In the genomic region with DNA sequence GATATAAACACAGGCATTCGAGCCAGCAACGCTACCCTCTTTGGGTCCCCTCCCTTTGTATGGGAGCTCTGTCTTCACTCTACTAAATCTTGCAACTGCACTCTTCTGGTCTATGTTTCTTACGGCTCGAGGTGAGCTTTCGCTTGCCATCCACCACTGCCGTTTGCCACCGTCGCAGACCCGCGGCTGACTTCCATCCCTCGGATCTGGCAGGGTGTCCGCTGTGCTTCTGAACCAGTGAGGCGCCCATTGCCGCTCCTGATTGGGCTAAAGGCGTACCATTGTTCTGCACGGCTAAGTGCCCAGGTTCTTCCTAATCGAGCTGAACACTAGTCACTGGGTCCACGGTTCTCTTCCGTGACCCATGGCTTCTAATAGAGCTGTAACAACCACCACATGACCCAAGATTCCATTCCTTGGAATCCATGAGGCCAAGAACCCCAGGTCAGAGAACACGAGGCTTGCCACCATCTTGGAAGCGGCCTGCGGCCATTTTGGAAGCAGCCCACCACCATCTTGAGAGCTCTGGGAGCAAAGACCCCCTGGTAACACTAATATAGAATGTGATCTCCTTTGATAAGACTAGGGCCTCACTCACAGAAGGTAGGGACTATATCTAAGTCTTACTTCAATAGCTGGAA, we compare ENCODE assay signal across 37 cellular contexts. TPM values are rescaled to one million over a fixed set of nuclear protein-coding genes. Genes with fewer than 3 reads are reported as not detected.
"Had no signal": no experiment of that assay in that cellular context is flagged by ENCODE, and none has a peak within 500 bp of the region (broad histone marks: within the 10 kb centered on the region; RNA-seq: fewer than 3 reads in every experiment).

No MANE protein-coding gene starts in this region.

- H3K27me3 ChIP-seq: ovary had no signal

- H3K36me3 Mint-ChIP-seq: brain; immature natural killer cell; mesothelial cell of epicardium; naive B cell; stimulated activated effector memory CD8-positive, alpha-beta T cell treated with anti-CD3 and anti-CD28 coated beads, Interleukin-12 subunit alpha, Interleukin-12 subunit beta, amount 100 ng/mL, for 72 hours had no signal

- H3K36me3 ChIP-seq: adrenal gland, cardiac muscle cell, colonic mucosa, gastroesophageal sphincter, ovary, uterus had no signal

- H3K4me1 ChIP-seq: colonic mucosa had no signal

- H3K27ac ChIP-seq: adrenal gland, cardiac muscle cell, colonic mucosa, dorsolateral prefrontal cortex, gastroesophageal sphincter, ovary, uterus had no signal

- H3K27ac Mint-ChIP-seq: activated naive CD4-positive, alpha-beta T cell treated with anti-CD3 and anti-CD28 coated beads for 36 hours; activated naive CD8-positive, alpha-beta T cell treated with anti-CD3 and anti-CD28 coated beads for 36 hours; activated T-helper 1 cell treated with anti-CD3 and anti-CD28 coated beads, Interleukin-12 subunit alpha, Interleukin-12 subunit beta, Interleukin-2, Interleukin-4 antibody, amounts not matched to agents 30 ng/mL and 10 ng/mL and 1 ng/mL, durations not matched to agents 14 hours and 24 hours and 36 hours; brain; immature natural killer cell; mesothelial cell of epicardium; naive B cell; nephron progenitor cell; progenitor cell of endocrine pancreas; stimulated activated effector memory CD8-positive, alpha-beta T cell treated with anti-CD3 and anti-CD28 coated beads, Interleukin-12 subunit alpha, Interleukin-12 subunit beta, amount 100 ng/mL, for 72 hours; stimulated activated naive CD8-positive, alpha-beta T cell treated with anti-CD3 and anti-CD28 coated beads, Interleukin-15, Interleukin-2, amounts not matched to agents 100 ng/mL and 50 ng/mL, for 24 hours had no signal

- FAIRE-seq: kidney, small intestine had no signal

- H3K4me1 Mint-ChIP-seq: brain had no signal

- H3K9me3 ChIP-seq: adrenal gland, colonic mucosa, gastroesophageal sphincter, ovary, uterus had no signal

- DNase-seq: activated CD4-positive, alpha-beta T cell treated with anti-CD3 and anti-CD28 coated beads for 48 hours; activated CD4-positive, alpha-beta T cell treated with anti-CD3 and anti-CD28 coated beads, Interleukin-2, amount 50 U/mL, for 48 hours; activated CD8-positive, alpha-beta memory T cell treated with anti-CD3 and anti-CD28 coated beads, Interleukin-2, amount 50 U/mL, for 4 hours; activated effector memory CD4-positive, alpha-beta T cell treated with anti-CD3 and anti-CD28 coated beads, Interleukin-2, amount 50 U/mL, for 16 hours; activated naive CD4-positive, alpha-beta T cell treated with anti-CD3 and anti-CD28 coated beads for 36 hours; activated naive CD8-positive, alpha-beta T cell treated with anti-CD3 and anti-CD28 coated beads for 36 hours; activated T-cell treated with anti-CD3 and anti-CD28 coated beads, Interleukin-2, amount 50 U/mL, for 1 hour; adrenal gland; aorta; cerebellar nuclear complex; colonic mucosa; dorsolateral prefrontal cortex; effector memory CD4-positive, alpha-beta T cell; hippocampal formation; immature natural killer cell; kidney; naive B cell; nephron progenitor cell; ovary; small intestine; stimulated activated CD4-positive, alpha-beta T cell treated with anti-CD3 and anti-CD28 coated beads, Interleukin-4, amount 100 ng/mL, for 24 hours; uterus had no signal

- H3K4me3 ChIP-seq: adrenal gland, cardiac muscle cell, colonic mucosa, dorsolateral prefrontal cortex, gastroesophageal sphincter, ovary, uterus had no signal

- H3K4me3 Mint-ChIP-seq: activated naive CD4-positive, alpha-beta T cell treated with anti-CD3 and anti-CD28 coated beads for 36 hours; activated naive CD8-positive, alpha-beta T cell treated with anti-CD3 and anti-CD28 coated beads for 36 hours; activated T-helper 1 cell treated with anti-CD3 and anti-CD28 coated beads, Interleukin-12 subunit alpha, Interleukin-12 subunit beta, Interleukin-2, Interleukin-4 antibody, amounts not matched to agents 30 ng/mL and 10 ng/mL and 1 ng/mL, durations not matched to agents 14 hours and 24 hours and 36 hours; brain; immature natural killer cell; mesothelial cell of epicardium; naive B cell; nephron progenitor cell; stimulated activated effector memory CD8-positive, alpha-beta T cell treated with anti-CD3 and anti-CD28 coated beads, Interleukin-12 subunit alpha, Interleukin-12 subunit beta, amount 100 ng/mL, for 72 hours; stimulated activated naive CD8-positive, alpha-beta T cell treated with anti-CD3 and anti-CD28 coated beads, Interleukin-15, Interleukin-2, amounts not matched to agents 100 ng/mL and 50 ng/mL, for 24 hours had no signal

- H3K9me3 Mint-ChIP-seq: activated naive CD4-positive, alpha-beta T cell treated with anti-CD3 and anti-CD28 coated beads for 36 hours; activated naive CD8-positive, alpha-beta T cell treated with anti-CD3 and anti-CD28 coated beads for 36 hours; activated T-helper 1 cell treated with anti-CD3 and anti-CD28 coated beads, Interleukin-12 subunit alpha, Interleukin-12 subunit beta, Interleukin-2, Interleukin-4 antibody, amounts not matched to agents 30 ng/mL and 10 ng/mL and 1 ng/mL, durations not matched to agents 14 hours and 24 hours and 36 hours; mesothelial cell of epicardium; stimulated activated effector memory CD8-positive, alpha-beta T cell treated with anti-CD3 and anti-CD28 coated beads, Interleukin-12 subunit alpha, Interleukin-12 subunit beta, amount 100 ng/mL, for 72 hours; stimulated activated naive CD8-positive, alpha-beta T cell treated with anti-CD3 and anti-CD28 coated beads, Interleukin-15, Interleukin-2, amounts not matched to agents 100 ng/mL and 50 ng/mL, for 24 hours; type B pancreatic cell had no signal

RNA-seq across cellular contexts. Expression of a gene that starts 1.0 kb away (rescaled TPM):
- total RNA-seq: cardiac muscle cell had no signal
- polyA plus RNA-seq: cardiac muscle cell, immature natural killer cell had no signal

RNA-seq across cellular contexts. Expression of a gene that starts 26.4 kb away (rescaled TPM):
- total RNA-seq: activated CD8-positive, alpha-beta memory T cell treated with anti-CD3 and anti-CD28 coated beads for 36 hours; activated naive CD4-positive, alpha-beta T cell treated with anti-CD3 and anti-CD28 coated beads for 36 hours; activated naive CD8-positive, alpha-beta T cell treated with anti-CD3 and anti-CD28 coated beads for 36 hours; activated T-helper 1 cell treated with anti-CD3 and anti-CD28 coated beads, Interleukin-12 subunit alpha, Interleukin-12 subunit beta, Interleukin-2, Interleukin-4 antibody, amounts not matched to agents 30 ng/mL and 10 ng/mL and 1 ng/mL, durations not matched to agents 14 hours and 24 hours and 36 hours; adrenal gland; aorta; cardiac muscle cell; colonic mucosa; dorsolateral prefrontal cortex; epithelial cell of proximal tubule; gastroesophageal sphincter; kidney; lower leg skin; mesothelial cell of epicardium; ovary; progenitor cell of endocrine pancreas; renal cortical epithelial cell; sciatic nerve; subcutaneous adipose tissue; uterus had no signal
- polyA plus RNA-seq: adrenal gland, aorta, immature natural killer cell, ovary, small intestine had no signal
